ENCODE assay signal across 2 cellular contexts in genomic region chr19:14047866-14048265, GRCh38. TPM values are rescaled to one million over a fixed set of nuclear protein-coding genes. Genes with fewer than 3 reads are reported as not detected.
"Had no signal": no experiment of that assay in that cellular context is flagged by ENCODE, and none has a peak within 500 bp of the region (broad histone marks: within the 10 kb centered on the region; RNA-seq: fewer than 3 reads in every experiment).

No MANE protein-coding gene starts in this region.

RNA-seq across cellular contexts. Expression of gene PALM3, which starts 14.0 kb away (rescaled TPM):
- total RNA-seq: GM12878 had no signal

RNA-seq across cellular contexts. Expression of gene RLN3, which starts 19.9 kb away (rescaled TPM):
- total RNA-seq: G401, GM12878 had no signal
- polyA plus RNA-seq: GM12878 had no signal

RNA-seq across cellular contexts. Expression of gene C19orf67, which starts 37.7 kb away (rescaled TPM):
- total RNA-seq: G401, GM12878 had no signal
